In genomic region chr19:56538254-56538760, GRCh38 we compare ENCODE assay signal across 8 cellular contexts. TPM values are rescaled to one million over a fixed set of nuclear protein-coding genes. Genes with fewer than 3 reads are reported as not detected.
DNase-seq lines count a peak whose midpoint lies in the region; ATAC-seq and TF ChIP-seq lines count a peak whose summit lies in the region.

No MANE protein-coding gene starts in this region.

- no peak for TF ChIP-seq POLR2A in gastroesophageal sphincter (IDR thresholded peaks at IDR 0.05)

- peak overlapping the region; percentile 70 for H4K8ac ChIP-seq in neuronal stem cell (ENCODE audit: low read depth, low read length)

- no peak overlapping the region for H2BK15ac ChIP-seq in neuronal stem cell (ENCODE audit: low read length)

- ATAC-seq in GM19351 (IDR thresholded peaks at IDR 0.05; ENCODE audit: unreplicated experiment) (peak; percentile 90), gastroesophageal sphincter (peak; percentile 98)
- peak; percentile 95 for ATAC-seq in stimulated activated naive CD8-positive, alpha-beta T cell treated with anti-CD3 and anti-CD28 coated beads, Interleukin-15, amount 100 ng/mL, for 72 hours

- TF ChIP-seq CTCF in gastroesophageal sphincter (IDR thresholded peaks at IDR 0.05) = peak in 2 of 4 experiments; percentile 29 to 30

- DNase-seq in A172 (ENCODE audit: low spot score) (peak; percentile 92), HuH-7.5 (ENCODE audit: low spot score) (peak; percentile 51), SK-N-MC (ENCODE audit: low read depth, low spot score) (peak; percentile 16), neuronal stem cell (ENCODE audit: low spot score) (peak; percentile 87)
- peak; percentile 93 for DNase-seq in activated naive CD4-positive, alpha-beta T cell treated with anti-CD3 and anti-CD28 coated beads, Interleukin-2, amount 50 U/mL, for 16 hours
- DNase-seq in stimulated activated naive CD8-positive, alpha-beta T cell treated with anti-CD3 and anti-CD28 coated beads, Interleukin-15, amount 100 ng/mL, for 72 hours = peak; percentile 92 to 94

- H3K27ac ChIP-seq in SK-N-MC (peak overlapping the region; percentile 94), gastroesophageal sphincter (peak overlapping the region; percentile 56 to 96 (median 92)), neuronal stem cell (replicated peaks; ENCODE audit: low read length) (peak overlapping the region; percentile 90)

- H2BK120ac ChIP-seq in neuronal stem cell (ENCODE audit: low read depth, low read length) = peak overlapping the region; percentile 93

- peak overlapping the region; percentile 89 to 96 for H3K27ac Mint-ChIP-seq in stimulated activated naive CD8-positive, alpha-beta T cell treated with anti-CD3 and anti-CD28 coated beads, Interleukin-15, amount 100 ng/mL, for 72 hours

- peak overlapping the region; percentile 82 to 94 for H3K4me3 Mint-ChIP-seq in stimulated activated naive CD8-positive, alpha-beta T cell treated with anti-CD3 and anti-CD28 coated beads, Interleukin-15, amount 100 ng/mL, for 72 hours

- peaks cover 46 to 70% of the 10 kb centered on the region in 2 donors for H3K9me3 Mint-ChIP-seq in stimulated activated naive CD8-positive, alpha-beta T cell treated with anti-CD3 and anti-CD28 coated beads, Interleukin-15, amount 100 ng/mL, for 72 hours

- H3K4me2 ChIP-seq in neuronal stem cell (ENCODE audit: insufficient read depth, low read length, poor library complexity, severe bottlenecking) = peak overlapping the region; percentile 59

- H3K9me3 ChIP-seq in SK-N-MC (ENCODE audit: low read depth, low read length) (peaks cover 12% of the 10 kb centered on the region; the same call in 1 of the 2 replicates), gastroesophageal sphincter (peaks cover 0 to 74% (median 1%) of the 10 kb centered on the region in 3 donors), neuronal stem cell (replicated peaks in 1 of 2; ENCODE audit: control insufficient read depth in 2 of 2, insufficient read depth in 1 of 2, low read depth in 1 of 2, low read length in 2 of 2) (peaks cover 27 to 72% of the 10 kb centered on the region in 2 donors)

- no peak overlapping the region for H2AK5ac ChIP-seq in neuronal stem cell (ENCODE audit: low read depth, low read length)

- H3K4me1 ChIP-seq in gastroesophageal sphincter = peaks cover 0 to 32% (median 10%) of the 10 kb centered on the region in 3 donors
- H3K4me1 ChIP-seq in neuronal stem cell (ENCODE audit: control insufficient read depth in 2 of 2, insufficient read depth in 1 of 2, low read depth in 1 of 2, low read length in 2 of 2) = peaks cover 0 to 5% of the 10 kb centered on the region in 2 donors

- no peaks in the 10 kb centered on the region for H3K27me3 Mint-ChIP-seq in stimulated activated naive CD8-positive, alpha-beta T cell treated with anti-CD3 and anti-CD28 coated beads, Interleukin-15, amount 100 ng/mL, for 72 hours

- H3K23ac ChIP-seq in neuronal stem cell (ENCODE audit: low read depth, low read length, poor library complexity) = peak overlapping the region; percentile 21

- peak overlapping the region; percentile 97 for H3K18ac ChIP-seq in neuronal stem cell (ENCODE audit: low read length)

- peaks cover 24% of the 10 kb centered on the region for H3K36me3 ChIP-seq in SK-N-MC (ENCODE audit: insufficient read depth, low read length)
- peaks cover 0 to 36% of the 10 kb centered on the region in 2 donors for H3K36me3 ChIP-seq in gastroesophageal sphincter
- H3K36me3 ChIP-seq in neuronal stem cell (replicated peaks in 1 of 2; ENCODE audit: control insufficient read depth in 2 of 2, insufficient read depth in 2 of 2, low read length in 2 of 2) = peaks cover 8 to 30% of the 10 kb centered on the region in 2 donors

- H4K91ac ChIP-seq in neuronal stem cell (ENCODE audit: low read depth, low read length, poor library complexity) = no peak overlapping the region

- no peaks in the 10 kb centered on the region for H3K79me1 ChIP-seq in neuronal stem cell (ENCODE audit: low read depth, low read length)

- peak overlapping the region; percentile 95 for H3K4me3 ChIP-seq in SK-N-MC
- H3K4me3 ChIP-seq in gastroesophageal sphincter = peak overlapping the region; percentile 66 to 83
- H3K4me3 ChIP-seq in neuronal stem cell (ENCODE audit: low read length in 2 of 2) = peak overlapping the region; percentile 90 to 92

- no peak overlapping the region for H3K4ac ChIP-seq in neuronal stem cell (ENCODE audit: low read length)

- H2BK12ac ChIP-seq in neuronal stem cell (ENCODE audit: low read length) = no peak overlapping the region

- WGBS in gastroesophageal sphincter (ENCODE audit: low coverage in 1 of 2), 2 donors = 8% methylated on average over 6 of the region's 46 CpGs; no CpG with 5 or more reads in 1 of the 2 donors
- WGBS in neuronal stem cell (ENCODE audit: extremely low coverage in 2 of 2, insufficient read length in 2 of 2, insufficient replicate concordance in 1 of 2), 2 donors = no CpG with 5 or more reads among the region's 46 CpGs

- H2AFZ ChIP-seq in neuronal stem cell (ENCODE audit: low read length) = peak overlapping the region; percentile 100

- no peak overlapping the region for H3K14ac ChIP-seq in neuronal stem cell (ENCODE audit: low read length)

- no peak for TF ChIP-seq EP300 in gastroesophageal sphincter (IDR thresholded peaks at IDR 0.05)

- no peaks in the 10 kb centered on the region for H3K27me3 ChIP-seq in gastroesophageal sphincter
- no peaks in the 10 kb centered on the region for H3K27me3 ChIP-seq in neuronal stem cell (ENCODE audit: control insufficient read depth in 3 of 3, insufficient read depth in 3 of 3, low read depth in 1 of 3, low read length in 3 of 3)

- H2BK5ac ChIP-seq in neuronal stem cell (ENCODE audit: low read length) = peak overlapping the region; percentile 56

- H3K4me1 Mint-ChIP-seq in stimulated activated naive CD8-positive, alpha-beta T cell treated with anti-CD3 and anti-CD28 coated beads, Interleukin-15, amount 100 ng/mL, for 72 hours = peaks cover 21% of the 10 kb centered on the region

- H3K9ac ChIP-seq in SK-N-MC (ENCODE audit: insufficient read length) (peak overlapping the region; percentile 68), neuronal stem cell (ENCODE audit: low read depth, low read length, poor library complexity) (peak overlapping the region; percentile 87)

RNA-seq across cellular contexts. Expression of gene ZFP28, which starts 0.4 kb away (rescaled TPM):
- total RNA-seq in A172 (2014; rRNA removed; shearing (Covaris generic)) = 9.9 and 13.5 TPM in 2 replicates
- total RNA-seq in gastroesophageal sphincter = 10 to 100 TPM; 10.2 to 19.1 (median 14.3) TPM
- polyA plus RNA-seq in neuronal stem cell (2013, experiment 1 of 2) = 8.0 TPM
- polyA plus RNA-seq in neuronal stem cell (2013, experiment 2 of 2) = 8.5 TPM

RNA-seq across cellular contexts. Expression of gene ZNF470, which starts 29.0 kb away (rescaled TPM):
- total RNA-seq in A172 (2014; rRNA removed; shearing (Covaris generic)) = 0.67 and 0.98 TPM in 2 replicates
- total RNA-seq in gastroesophageal sphincter = 1 to 10 TPM; 3.9 to 8.1 (median 6.7) TPM
- 5.6 TPM for polyA plus RNA-seq in neuronal stem cell (2013, experiment 1 of 2)
- 5.8 TPM for polyA plus RNA-seq in neuronal stem cell (2013, experiment 2 of 2)

RNA-seq across cellular contexts. Expression of gene ZNF471, which starts 30.7 kb away (rescaled TPM):
- total RNA-seq in A172 (2014; rRNA removed; shearing (Covaris generic)) = 2.8 TPM in 2 replicates
- total RNA-seq in gastroesophageal sphincter = 10 to 100 TPM in 2 of 4 donors, 1 to 10 TPM in 2; 8.4 to 18.7 (median 10.2) TPM
- 1.9 TPM for polyA plus RNA-seq in neuronal stem cell (2013, experiment 1 of 2)
- 2.0 TPM for polyA plus RNA-seq in neuronal stem cell (2013, experiment 2 of 2)

RNA-seq across cellular contexts. Expression of gene ZNF71, which starts 56.8 kb away (rescaled TPM):
- 16.2 and 22.4 TPM in 2 replicates for total RNA-seq in A172 (2014; rRNA removed; shearing (Covaris generic))
- 10 to 100 TPM; 11.3 to 29.9 (median 17.8) TPM for total RNA-seq in gastroesophageal sphincter
- polyA plus RNA-seq in neuronal stem cell (2013, experiment 1 of 2) = 12.7 TPM
- 12.8 TPM for polyA plus RNA-seq in neuronal stem cell (2013, experiment 2 of 2)

Comparison
In these comparisons a context has a peak if more than half of its experiments do, and no peak if none do; other contexts are left out.
1. Peak in every context shown above with its lines: DNase-seq, ATAC-seq, H3K4me3 ChIP-seq and H3K27ac ChIP-seq.
2. DNase-seq: peak in every context shown above with its lines; median percentile 93 in activated naive CD4-positive, alpha-beta T cell treated with anti-CD3 and anti-CD28 coated beads, Interleukin-2, amount 50 U/mL, for 16 hours; 93 in stimulated activated naive CD8-positive, alpha-beta T cell treated with anti-CD3 and anti-CD28 coated beads, Interleukin-15, amount 100 ng/mL, for 72 hours; 92 in A172; 87 in neuronal stem cell; 51 in HuH-7.5; 16 in SK-N-MC.